Comparison of ENCODE assay signal across 9 cellular contexts in genomic region chr2:85436836-85437487, GRCh38. TPM values are rescaled to one million over a fixed set of nuclear protein-coding genes. Genes with fewer than 3 reads are reported as not detected.
DNase-seq lines count a peak whose midpoint lies in the region; ATAC-seq and TF ChIP-seq lines count a peak whose summit lies in the region.
"Had no signal": no experiment of that assay in that cellular context is flagged by ENCODE, and none has a peak within 500 bp of the region (broad histone marks: within the 10 kb centered on the region; RNA-seq: fewer than 3 reads in every experiment).

No MANE protein-coding gene starts in this region.

- no peaks in the 10 kb centered on the region for H3K36me3 ChIP-seq in stomach

- peaks cover 15% of the 10 kb centered on the region for H3K4me1 ChIP-seq in right cardiac atrium (ENCODE audit: control insufficient read depth, insufficient read depth, low read length)
- peaks cover 46 to 71% (median 67%) of the 10 kb centered on the region in 4 donors for H3K4me1 ChIP-seq in stomach

- TF ChIP-seq POLR2A in stomach (IDR thresholded peaks at IDR 0.05): no peak

- H3K27me3 ChIP-seq in right cardiac atrium (ENCODE audit: control insufficient read depth, insufficient read depth): no peaks in the 10 kb centered on the region
- no peaks in the 10 kb centered on the region for H3K27me3 ChIP-seq in stomach

- intact Hi-C loops in right cardiac atrium (cut with DNase I) (loop anchor here in 2 of 4 donors (5.0 kb wide), 1 partner anchor 100 kb away; the partner anchor contains the start of gene MAT2A (in 2 of the 2)), stomach (cut with DNase I; ENCODE audit: low total_unique reads) (no loop called here)

- DNase-seq in NCI-H1436 (lab: John Stamatoyannopoulos, UW) (peak; percentile 42), NCI-H1436 treated with DMSO at 0.1 percent for 48 hours (lab: John Stamatoyannopoulos, UW) (no peak), T-helper 17 cell (no peak), right cardiac atrium (peak in 2 of 3 donors; percentile 39 to 63), stomach (no peak), DMS153 (lab: John Stamatoyannopoulos, UW) (no peak)
- DNase-seq in central memory CD4-positive, alpha-beta T cell: no peak

- WGBS in right cardiac atrium: 56% methylated on average over 10 of the region's 10 CpGs
- 44 to 72% (median 60%) methylated on average over 9 to 10 of the region's 10 CpGs for WGBS in stomach, 5 donors

- H3K27ac Mint-ChIP-seq in T-helper 17 cell: peak overlapping the region; percentile 90

- H3K9me3 ChIP-seq in T-helper 17 cell (ENCODE audit: control insufficient read depth, low read length, poor library complexity, severe bottlenecking): no peaks in the 10 kb centered on the region
- no peaks in the 10 kb centered on the region for H3K9me3 ChIP-seq in right cardiac atrium (ENCODE audit: control insufficient read depth, low read length)
- no peaks in the 10 kb centered on the region for H3K9me3 ChIP-seq in stomach

- peak overlapping the region; percentile 99 for H3K27ac ChIP-seq in right cardiac atrium (ENCODE audit: low read length)
- peak overlapping the region; percentile 94 to 98 (median 97) for H3K27ac ChIP-seq in stomach

- no peaks in the 10 kb centered on the region for H3K27me3 Mint-ChIP-seq in T-helper 17 cell

- no peak overlapping the region for H3K4me3 ChIP-seq in right cardiac atrium (ENCODE audit: low read length)
- H3K4me3 ChIP-seq in stomach: peak overlapping the region in 3 of 4 donors; percentile 31 to 48 (median 48)

- TF ChIP-seq EP300 in stomach (IDR thresholded peaks at IDR 0.05): no peak

- no peak for TF ChIP-seq CTCF in stomach (IDR thresholded peaks at IDR 0.05)

- peak overlapping the region; percentile 92 for H3K4me3 Mint-ChIP-seq in T-helper 17 cell

- ATAC-seq in T-helper 17 cell (no peak), right cardiac atrium (no peak), GM19463 (IDR thresholded peaks at IDR 0.05; ENCODE audit: unreplicated experiment) (no peak)

- H3K4me1 Mint-ChIP-seq in T-helper 17 cell: peaks cover 15% of the 10 kb centered on the region

- no peaks in the 10 kb centered on the region for H3K36me3 Mint-ChIP-seq in T-helper 17 cell (ENCODE audit: low read depth)

RNA-seq across cellular contexts. Expression of gene SH2D6, which starts 18.4 kb away (rescaled TPM):
- total RNA-seq in T-helper 17 cell (under 1 TPM; 0.26 to 0.40 TPM), right cardiac atrium (under 1 TPM in 3 of 4 donors, not detected in 1; 0.34 to 0.75 (median 0.62) TPM), stomach (10 to 100 TPM in 2 of 5 donors, 1 to 10 TPM in 1, not detected in 2; 2.2 to 14.5 (median 13.4) TPM)
- polyA plus RNA-seq in right cardiac atrium (0.29 TPM), stomach (1 to 10 TPM; 1.1 to 2.3 (median 1.2) TPM)
- total RNA-seq: RPMI7951 had no signal

RNA-seq across cellular contexts. Expression of gene CAPG, which starts 26.8 kb away (rescaled TPM):
- 10 to 100 TPM; 51.6 to 90.3 TPM for total RNA-seq in T-helper 17 cell
- total RNA-seq in right cardiac atrium: 10 to 100 TPM in 2 of 4 donors, 1 to 10 TPM in 2; 6.8 to 15.6 (median 12.3) TPM
- 13.2 TPM for polyA plus RNA-seq in right cardiac atrium
- total RNA-seq in stomach: 100 to 1,000 TPM in 2 of 5 donors, 10 to 100 TPM in 3; 35.0 to 135 (median 50.8) TPM
- polyA plus RNA-seq in stomach: 100 to 1,000 TPM; 146 to 350 (median 157) TPM

Comparison
In these comparisons a context has a peak if more than half of its experiments do, and no peak if none do; other contexts are left out.
1. DNase-seq: peak in NCI-H1436 (single experiment) and right cardiac atrium (2 of 3); none in NCI-H1436 treated with DMSO at 0.1 percent for 48 hours (single experiment), T-helper 17 cell (0 of 3), stomach (single experiment), central memory CD4-positive, alpha-beta T cell (single experiment) and DMS153 (single experiment).